Comparison of ENCODE assay signal across 8 cellular contexts in genomic region chr18:49562481-49563129, GRCh38. TPM values are rescaled to one million over a fixed set of nuclear protein-coding genes. Genes with fewer than 3 reads are reported as not detected.
DNase-seq lines count a peak whose midpoint lies in the region; ATAC-seq and TF ChIP-seq lines count a peak whose summit lies in the region.

No MANE protein-coding gene starts in this region.

- H3K27ac Mint-ChIP-seq in activated naive CD4-positive, alpha-beta T cell treated with anti-CD3 and anti-CD28 coated beads, Interleukin-2, amount 50 U/mL, for 24 hours = no peak overlapping the region
- H3K27ac Mint-ChIP-seq in activated naive CD4-positive, alpha-beta T cell treated with anti-CD3 and anti-CD28 coated beads, Interleukin-2, amount 50 U/mL, for 72 hours = peak overlapping the region in 1 of 2 donors; percentile 58
- peak overlapping the region; percentile 87 for H3K27ac Mint-ChIP-seq in type B pancreatic cell

- H3K4me1 ChIP-seq in colonic mucosa (peaks cover 6% of the 10 kb centered on the region), right lobe of liver (peaks cover 0 to 45% (median 8%) of the 10 kb centered on the region in 4 donors)

- no peak for TF ChIP-seq CTCF in colonic mucosa (IDR thresholded peaks at IDR 0.05)
- no peak for TF ChIP-seq CTCF in right lobe of liver (IDR thresholded peaks at IDR 0.05)
- no peak for TF ChIP-seq CTCF in type B pancreatic cell (conservative IDR thresholded peaks at IDR 0.05)

- no peaks in the 10 kb centered on the region for H3K9me3 Mint-ChIP-seq in activated naive CD4-positive, alpha-beta T cell treated with anti-CD3 and anti-CD28 coated beads, Interleukin-2, amount 50 U/mL, for 24 hours
- no peaks in the 10 kb centered on the region for H3K9me3 Mint-ChIP-seq in activated naive CD4-positive, alpha-beta T cell treated with anti-CD3 and anti-CD28 coated beads, Interleukin-2, amount 50 U/mL, for 72 hours
- no peaks in the 10 kb centered on the region for H3K9me3 Mint-ChIP-seq in type B pancreatic cell

- no peaks in the 10 kb centered on the region for H3K36me3 Mint-ChIP-seq in activated naive CD4-positive, alpha-beta T cell treated with anti-CD3 and anti-CD28 coated beads, Interleukin-2, amount 50 U/mL, for 24 hours
- H3K36me3 Mint-ChIP-seq in activated naive CD4-positive, alpha-beta T cell treated with anti-CD3 and anti-CD28 coated beads, Interleukin-2, amount 50 U/mL, for 72 hours = peaks cover 0 to 19% of the 10 kb centered on the region in 2 donors
- peaks cover 4% of the 10 kb centered on the region for H3K36me3 Mint-ChIP-seq in type B pancreatic cell

- ATAC-seq in activated naive CD4-positive, alpha-beta T cell treated with anti-CD3 and anti-CD28 coated beads, Interleukin-2, amount 50 U/mL, for 72 hours = no peak
- ATAC-seq in right lobe of liver = peak; percentile 1 to 22 (median 7)

- H3K27ac ChIP-seq in colonic mucosa (peak overlapping the region; percentile 51), right lobe of liver (peak overlapping the region; percentile 64 to 74 (median 67))

- H3K4me3 ChIP-seq in colonic mucosa (peak overlapping the region; percentile 45), right lobe of liver (peak overlapping the region; percentile 50 to 95 (median 86))

- peaks cover 66% of the 10 kb centered on the region for H3K27me3 Mint-ChIP-seq in activated naive CD4-positive, alpha-beta T cell treated with anti-CD3 and anti-CD28 coated beads, Interleukin-2, amount 50 U/mL, for 24 hours
- H3K27me3 Mint-ChIP-seq in type B pancreatic cell = peaks cover 56% of the 10 kb centered on the region

- peak overlapping the region; percentile 77 for H3K4me3 Mint-ChIP-seq in activated naive CD4-positive, alpha-beta T cell treated with anti-CD3 and anti-CD28 coated beads, Interleukin-2, amount 50 U/mL, for 24 hours
- H3K4me3 Mint-ChIP-seq in type B pancreatic cell = peak overlapping the region; percentile 93

- peak overlapping the region in 1 of 2 donors; percentile 77 for H3K9ac ChIP-seq in colonic mucosa (ENCODE audit: low read depth in 2 of 2, low read length in 2 of 2)

- H3K27me3 ChIP-seq in colonic mucosa = no peaks in the 10 kb centered on the region
- no peaks in the 10 kb centered on the region for H3K27me3 ChIP-seq in right lobe of liver

- DNase-seq in activated naive CD4-positive, alpha-beta T cell treated with anti-CD3 and anti-CD28 coated beads, Interleukin-2, amount 50 U/mL, for 72 hours (ENCODE audit: low spot score in 2 of 2) = no peak
- DNase-seq in colonic mucosa = peak; percentile 35
- peak in 1 of 3 donors; percentile 34 for DNase-seq in right lobe of liver
- no peak for DNase-seq in type B pancreatic cell (ENCODE audit: extremely low spot score, unreplicated experiment)
- DNase-seq in anterior cingulate cortex (lab: John Stamatoyannopoulos, UW) = no peak
- no peak for DNase-seq in A172 (ENCODE audit: low spot score)
- DNase-seq in NCI-H1092 treated with DMSO at 0.1 percent for 48 hours (lab: John Stamatoyannopoulos, UW) = no peak

- H3K36me3 ChIP-seq in colonic mucosa = no peaks in the 10 kb centered on the region
- peaks cover 0 to 26% (median 10%) of the 10 kb centered on the region in 4 donors for H3K36me3 ChIP-seq in right lobe of liver

- intact Hi-C loops in colonic mucosa (cut with DNase I) (loop anchor here (5.0 kb wide), 1 partner anchor 295 kb away; no protein-coding TSS in a partner anchor), right lobe of liver (cut with DNase I) (loop anchor here in 1 of 2 donors (10.0 kb wide), 2 partner anchors 62 to 302 kb away; no protein-coding TSS in a partner anchor)

- WGBS in right lobe of liver (ENCODE audit: insufficient coverage, low coverage, low lambda C conversion rate, missing lambda C conversion rate) = 26% methylated on average over 11 of the region's 11 CpGs

- H3K9me3 ChIP-seq in colonic mucosa (no peaks in the 10 kb centered on the region), right lobe of liver (no peaks in the 10 kb centered on the region)

- peaks cover 34% of the 10 kb centered on the region for H3K4me1 Mint-ChIP-seq in activated naive CD4-positive, alpha-beta T cell treated with anti-CD3 and anti-CD28 coated beads, Interleukin-2, amount 50 U/mL, for 24 hours
- peaks cover 57% of the 10 kb centered on the region for H3K4me1 Mint-ChIP-seq in type B pancreatic cell (ENCODE audit: unreplicated experiment)

- TF ChIP-seq POLR2A in right lobe of liver (IDR thresholded peaks at IDR 0.05) = no peak

RNA-seq across cellular contexts. Expression of gene LIPG, which starts 0.7 kb away (rescaled TPM):
- total RNA-seq in activated naive CD4-positive, alpha-beta T cell treated with anti-CD3 and anti-CD28 coated beads, Interleukin-2, amount 50 U/mL, for 72 hours = under 1 TPM; 0.11 to 0.60 TPM
- total RNA-seq in colonic mucosa (10 to 100 TPM; 25.5 to 32.1 TPM), right lobe of liver (100 to 1,000 TPM in 1 of 6 experiments, 10 to 100 TPM in 5; 35.0 to 120 (median 59.1) TPM), type B pancreatic cell (ENCODE audit: low replicate concordance) (16.9 and 22.7 TPM in 2 replicates)
- total RNA-seq in A172 (2014; rRNA removed; shearing (Covaris generic)) = 3.2 and 3.7 TPM in 2 replicates

Comparison
In these comparisons a context has a peak if more than half of its experiments do, and no peak if none do; other contexts are left out.
1. ATAC-seq: peak in right lobe of liver (4 of 4); none in activated naive CD4-positive, alpha-beta T cell treated with anti-CD3 and anti-CD28 coated beads, Interleukin-2, amount 50 U/mL, for 72 hours (0 of 2).